Comparison of ENCODE assay signal across 14 cellular contexts in the genomic region with DNA sequence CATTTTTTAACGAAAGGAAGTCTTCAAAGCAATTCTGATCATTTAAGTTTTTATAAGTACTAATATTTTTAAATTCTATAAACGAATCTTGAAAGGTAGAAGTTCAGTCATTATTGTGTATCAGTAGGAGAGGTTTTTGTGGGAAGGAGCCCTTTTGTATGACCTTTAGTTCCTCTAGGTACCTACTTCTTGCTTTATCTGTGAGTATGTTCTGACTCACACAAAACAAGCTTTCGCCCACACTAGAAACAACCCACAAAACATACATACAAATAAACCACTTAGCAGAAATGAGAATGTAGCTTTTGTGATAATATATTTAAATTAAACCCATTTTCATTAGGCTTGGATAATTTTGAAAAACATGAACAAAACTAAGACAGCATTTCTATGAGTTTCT. TPM values are rescaled to one million over a fixed set of nuclear protein-coding genes. Genes with fewer than 3 reads are reported as not detected.
DNase-seq lines count a peak whose midpoint lies in the region; ATAC-seq, FAIRE-seq and TF ChIP-seq lines count a peak whose summit lies in the region.
"Had no signal": no experiment of that assay in that cellular context is flagged by ENCODE, and none has a peak within 500 bp of the region (broad histone marks: within the 10 kb centered on the region; RNA-seq: fewer than 3 reads in every experiment).

No MANE protein-coding gene starts in this region.

- ATAC-seq in GM21526 (IDR thresholded peaks at IDR 0.05; ENCODE audit: low FRiP score, unreplicated experiment): peak; percentile 56
- ATAC-seq in HG03432 (IDR thresholded peaks at IDR 0.05; ENCODE audit: unreplicated experiment): peak; percentile 55
- ATAC-seq: heart left ventricle had no signal

- H3K9me3 Mint-ChIP-seq in immature natural killer cell: no peaks in the 10 kb centered on the region
- H3K9me3 Mint-ChIP-seq: mesothelial cell of epicardium had no signal

- no peak for TF ChIP-seq POLR2A in GM12891 (IDR thresholded peaks at IDR 0.05; ENCODE audit: low read depth, low read length)

- H3K27ac Mint-ChIP-seq in immature natural killer cell: peak overlapping the region in 1 of 6 donors; percentile 42
- H3K27ac Mint-ChIP-seq: B cell, mesothelial cell of epicardium had no signal

- H3K4me3 Mint-ChIP-seq in immature natural killer cell: no peak overlapping the region
- H3K4me3 Mint-ChIP-seq: B cell, mesothelial cell of epicardium had no signal

- FAIRE-seq in GM12891 (lab: Jason Lieb, UNC): peak; percentile 47

- H3K27me3 Mint-ChIP-seq in immature natural killer cell (ENCODE audit: low read depth in 3 of 3): no peaks in the 10 kb centered on the region
- H3K27me3 Mint-ChIP-seq: B cell had no signal

- H3K4me1 Mint-ChIP-seq in immature natural killer cell: peaks cover 14 to 22% of the 10 kb centered on the region in 2 donors

- DNase-seq in GM12891 (ENCODE audit: insufficient read length, low spot score): no peak
- DNase-seq in dermis blood vessel endothelial cell: peak; percentile 29
- no peak for DNase-seq in immature natural killer cell
- no peak for DNase-seq in effector CD8-positive, alpha-beta T cell (lab: John Stamatoyannopoulos, UW)
- DNase-seq in NCI-H2171 treated with DMSO at 0.1 percent for 48 hours (lab: John Stamatoyannopoulos, UW): no peak
- no peak for DNase-seq in cerebellum (ENCODE audit: low spot score)
- DNase-seq: activated effector memory CD4-positive, alpha-beta T cell treated with anti-CD3 and anti-CD28 coated beads, Interleukin-2, amount 50 U/mL, for 16 hours; heart left ventricle; NCI-H524; Right ventricle myocardium superior had no signal

- H3K36me3 Mint-ChIP-seq in immature natural killer cell: peaks cover 9 to 51% (median 29%) of the 10 kb centered on the region in 3 donors

TF ChIP-seq in GM12891, 5 proteins besides CTCF, POLR2A, EP300 and RAD21:
- no peak for TF ChIP-seq SPI1 (IDR thresholded peaks at IDR 0.05; ENCODE audit: low read depth, low read length)
- TF ChIP-seq POLR2AphosphoS5 (IDR thresholded peaks at IDR 0.05; ENCODE audit: low read depth, low read length): no peak
- no peak for TF ChIP-seq PAX5 (IDR thresholded peaks at IDR 0.05; ENCODE audit: insufficient read depth, low read length, severe bottlenecking)
- no peak for TF ChIP-seq POU2F2 (IDR thresholded peaks at IDR 0.05; ENCODE audit: low read depth, low read length)
- TF ChIP-seq TAF1 (IDR thresholded peaks at IDR 0.05; ENCODE audit: low read depth, low read length): no peak

RNA-seq across cellular contexts. Expression of a gene that starts 27.8 kb away (rescaled TPM):
- polyA plus RNA-seq in GM12891 (2012; ENCODE audit: low read depth, missing spikeins): 33.3 TPM
- total RNA-seq in dermis blood vessel endothelial cell (51.9 and 54.9 TPM in 2 replicates), cerebellum (55.1 TPM)
- polyA plus RNA-seq in immature natural killer cell: 10 to 100 TPM; 24.2 to 67.6 (median 36.3) TPM
